ENCODE assay signal across 8 cellular contexts in genomic region chr1:212608956-212609700, GRCh38. TPM values are rescaled to one million over a fixed set of nuclear protein-coding genes. Genes with fewer than 3 reads are reported as not detected.
A peak's percentile ranks its signal among the peaks of the same experiment; 100 is the strongest.
DNase-seq lines count a peak whose midpoint lies in the region; ATAC-seq and TF ChIP-seq lines count a peak whose summit lies in the region.

No MANE protein-coding gene starts in this region.

- intact Hi-C loops in naive thymus-derived CD4-positive, alpha-beta T cell (cut with micrococcal nuclease), result loop anchor here (1.0 to 10.0 kb wide), 11 partner anchors 13 to 574 kb away; partner anchors contain the start of genes PPP2R5A (in 2 of the 2), ANGEL2 (in 1 of the 2), DTL (in 1 of the 2) and INTS7 (in 1 of the 2)

- H3K36me3 Mint-ChIP-seq in activated T-cell treated with anti-CD3 and anti-CD28 coated beads, Interleukin-2, amount 50 U/mL, for 4 hours (ENCODE audit: insufficient read depth), result peaks cover 3% of the 10 kb centered on the region
- H3K36me3 Mint-ChIP-seq in naive thymus-derived CD4-positive, alpha-beta T cell, result peaks cover 0 to 8% (median 0%) of the 10 kb centered on the region in 5 donors

- ATAC-seq in HG02798 (IDR thresholded peaks at IDR 0.05; ENCODE audit: poor library complexity, unreplicated experiment), result peak; percentile 16
- ATAC-seq in activated T-cell treated with anti-CD3 and anti-CD28 coated beads, Interleukin-2, amount 50 U/mL, for 4 hours, result peak; percentile 36 to 41
- ATAC-seq in naive thymus-derived CD4-positive, alpha-beta T cell, result peak; percentile 13

- H3K27me3 ChIP-seq in naive thymus-derived CD4-positive, alpha-beta T cell (ENCODE audit: control insufficient read depth in 2 of 2, insufficient read depth in 2 of 2, low read length in 2 of 2), result peaks cover 17 to 26% of the 10 kb centered on the region in 2 donors
- no peaks in the 10 kb centered on the region for H3K27me3 ChIP-seq in suprapubic skin

- H3K27me3 Mint-ChIP-seq in activated T-cell treated with anti-CD3 and anti-CD28 coated beads, Interleukin-2, amount 50 U/mL, for 4 hours (ENCODE audit: low read depth), result peaks cover 44% of the 10 kb centered on the region
- H3K27me3 Mint-ChIP-seq in naive thymus-derived CD4-positive, alpha-beta T cell, result peaks cover 40 to 61% (median 55%) of the 10 kb centered on the region in 5 donors

- DNase-seq in DMS53 (lab: John Stamatoyannopoulos, UW) (peak; percentile 80), DMS53 treated with DMSO at 0.1 percent for 48 hours (lab: John Stamatoyannopoulos, UW; ENCODE audit: unreplicated experiment) (no peak), NCI-H748 (lab: John Stamatoyannopoulos, UW; ENCODE audit: unreplicated experiment) (peak; percentile 68), fibroblast of gingiva (ENCODE audit: low read depth) (peak; percentile 35), suprapubic skin (ENCODE audit: low spot score in 2 of 2) (peak; percentile 78 to 84)
- peak; percentile 40 for DNase-seq in activated T-cell treated with anti-CD3 and anti-CD28 coated beads, Interleukin-2, amount 50 U/mL, for 4 hours
- DNase-seq in naive thymus-derived CD4-positive, alpha-beta T cell, result peak in 8 of 9 donors; percentile 32 to 70 (median 46)

- H3K4me3 Mint-ChIP-seq in activated T-cell treated with anti-CD3 and anti-CD28 coated beads, Interleukin-2, amount 50 U/mL, for 4 hours, result peak overlapping the region; percentile 92
- H3K4me3 Mint-ChIP-seq in naive thymus-derived CD4-positive, alpha-beta T cell, result peak overlapping the region; percentile 90 to 98 (median 95)

- no peaks in the 10 kb centered on the region for H3K36me3 ChIP-seq in naive thymus-derived CD4-positive, alpha-beta T cell (ENCODE audit: control insufficient read depth in 2 of 3, insufficient read depth in 3 of 3, low read length in 3 of 3)
- H3K36me3 ChIP-seq in suprapubic skin, result no peaks in the 10 kb centered on the region

- H3K4me1 ChIP-seq in naive thymus-derived CD4-positive, alpha-beta T cell (ENCODE audit: control insufficient read depth in 2 of 2, insufficient read depth in 2 of 2, low read length in 2 of 2), result peaks cover 17 to 23% of the 10 kb centered on the region in 2 donors
- peaks cover 46% of the 10 kb centered on the region for H3K4me1 ChIP-seq in suprapubic skin

- peak in 1 of 2 donors; percentile 35 for TF ChIP-seq CTCF in suprapubic skin (IDR thresholded peaks at IDR 0.05)

- no peak overlapping the region for H3K27ac ChIP-seq in naive thymus-derived CD4-positive, alpha-beta T cell (ENCODE audit: low read depth, low read length)
- peak overlapping the region; percentile 98 for H3K27ac ChIP-seq in suprapubic skin

- H3K9me3 Mint-ChIP-seq in activated T-cell treated with anti-CD3 and anti-CD28 coated beads, Interleukin-2, amount 50 U/mL, for 4 hours, result no peaks in the 10 kb centered on the region
- peaks cover 0 to 2% (median 0%) of the 10 kb centered on the region in 11 donors for H3K9me3 Mint-ChIP-seq in naive thymus-derived CD4-positive, alpha-beta T cell

- peak overlapping the region; percentile 70 for H3K4me3 ChIP-seq in naive thymus-derived CD4-positive, alpha-beta T cell (ENCODE audit: low read length)
- peak overlapping the region; percentile 91 for H3K4me3 ChIP-seq in suprapubic skin

- H3K27ac Mint-ChIP-seq in naive thymus-derived CD4-positive, alpha-beta T cell, result peak overlapping the region; percentile 40 to 98 (median 75)

- POLR2A ChIA-PET in naive thymus-derived CD4-positive, alpha-beta T cell (lab: Charles Lee), result no interaction called here

- no peaks in the 10 kb centered on the region for H3K9me3 ChIP-seq in naive thymus-derived CD4-positive, alpha-beta T cell (ENCODE audit: control insufficient read depth in 2 of 3, low read length in 3 of 3)
- H3K9me3 ChIP-seq in suprapubic skin, result no peaks in the 10 kb centered on the region

- TF ChIP-seq EP300 in suprapubic skin (IDR thresholded peaks at IDR 0.05), result no peak

- peaks cover 44% of the 10 kb centered on the region for H3K4me1 Mint-ChIP-seq in activated T-cell treated with anti-CD3 and anti-CD28 coated beads, Interleukin-2, amount 50 U/mL, for 4 hours (ENCODE audit: low read depth)
- H3K4me1 Mint-ChIP-seq in naive thymus-derived CD4-positive, alpha-beta T cell, result peaks cover 17 to 62% (median 21%) of the 10 kb centered on the region in 7 donors

- TF ChIP-seq POLR2A in suprapubic skin (IDR thresholded peaks at IDR 0.05), result no peak

- CTCF ChIA-PET in naive thymus-derived CD4-positive, alpha-beta T cell (lab: Charles Lee), result no interaction called here

- WGBS in suprapubic skin, result 0% methylated on average over 12 of the region's 76 CpGs

RNA-seq across cellular contexts. Expression of gene ATF3, which starts 0.6 kb away (rescaled TPM):
- total RNA-seq in activated T-cell treated with anti-CD3 and anti-CD28 coated beads, Interleukin-2, amount 50 U/mL, for 4 hours, result 10 to 100 TPM; 14.8 to 27.2 (median 16.8) TPM
- 10 to 100 TPM in 3 of 5 experiments, under 1 TPM in 2; 0.57 to 83.4 (median 12.5) TPM for total RNA-seq in naive thymus-derived CD4-positive, alpha-beta T cell
- not detected for polyA plus RNA-seq in naive thymus-derived CD4-positive, alpha-beta T cell
- 100 to 1,000 TPM in 2 of 4 donors, 10 to 100 TPM in 2; 43.9 to 151 (median 84.1) TPM for total RNA-seq in suprapubic skin
